In the genomic region with DNA sequence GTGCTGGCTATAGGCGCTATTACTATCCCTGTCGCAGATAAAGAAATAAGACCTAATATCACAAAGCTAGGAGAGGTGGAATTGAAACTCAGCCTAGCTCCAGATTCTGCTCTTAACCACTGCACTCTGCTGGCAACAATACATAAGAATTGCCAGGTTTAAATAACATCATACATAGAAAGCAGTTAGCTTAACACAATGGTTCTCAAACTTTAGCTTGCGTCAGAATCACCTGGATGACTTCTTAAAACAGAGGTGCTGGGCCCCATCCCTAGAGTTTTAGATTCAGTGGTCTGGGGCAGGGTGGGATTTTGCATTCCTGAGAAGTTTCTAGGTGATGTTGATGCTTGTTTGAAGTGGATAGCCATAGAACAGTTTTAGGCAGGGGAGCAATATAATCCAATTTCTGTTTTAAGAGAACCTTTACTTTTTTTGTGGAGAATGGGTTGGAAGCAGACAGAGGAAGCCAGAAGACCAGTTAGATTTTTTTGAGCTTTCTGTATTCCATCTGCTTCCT, we compare ENCODE assay signal across 8 cellular contexts. TPM values are rescaled to one million over a fixed set of nuclear protein-coding genes. Genes with fewer than 3 reads are reported as not detected.
DNase-seq lines count a peak whose midpoint lies in the region; FAIRE-seq and TF ChIP-seq lines count a peak whose summit lies in the region.
"Had no signal": no experiment of that assay in that cellular context is flagged by ENCODE, and none has a peak within 500 bp of the region (broad histone marks: within the 10 kb centered on the region; RNA-seq: fewer than 3 reads in every experiment).

No MANE protein-coding gene starts in this region.

- no peak for TF ChIP-seq POLR2A in GM12892 (IDR thresholded peaks at IDR 0.05; ENCODE audit: low read depth, low read length)
- no peak for TF ChIP-seq POLR2A in sigmoid colon (IDR thresholded peaks at IDR 0.05)

- WGBS in sigmoid colon, 2 donors: 73 to 95% methylated on average over 3 of the region's 3 CpGs

- H3K27me3 ChIP-seq in endocrine pancreas (ENCODE audit: control insufficient read depth, insufficient read depth, low read length): no peaks in the 10 kb centered on the region
- H3K27me3 ChIP-seq in sigmoid colon: no peaks in the 10 kb centered on the region
- H3K27me3 ChIP-seq: testis had no signal

- H3K27ac ChIP-seq in sigmoid colon: peak overlapping the region in 3 of 4 donors; percentile 83 to 87 (median 84)

- peak; percentile 30 for FAIRE-seq in GM12892 (lab: Jason Lieb, UNC)

- TF ChIP-seq CTCF in sigmoid colon (IDR thresholded peaks at IDR 0.05): no peak

- intact Hi-C loops in sigmoid colon (cut with DNase I): no loop called here

- no peaks in the 10 kb centered on the region for H3K4me1 ChIP-seq in endocrine pancreas (ENCODE audit: control insufficient read depth, insufficient read depth, low read length)
- peaks cover 0 to 36% (median 33%) of the 10 kb centered on the region in 4 donors for H3K4me1 ChIP-seq in sigmoid colon

- DNase-seq in GM12892 (ENCODE audit: insufficient read length) (no peak), OCI-M1 (lab: John Stamatoyannopoulos, UW) (peak; percentile 9), sigmoid colon (no peak), amniotic stem cell (lab: John Stamatoyannopoulos, UW) (no peak), superior temporal gyrus (ENCODE audit: extremely low spot score) (no peak)
- DNase-seq in effector CD4-positive, alpha-beta T cell: no peak
- DNase-seq: testis had no signal

- no peaks in the 10 kb centered on the region for H3K9me3 ChIP-seq in endocrine pancreas (ENCODE audit: control insufficient read depth, low read length)
- H3K9me3 ChIP-seq in sigmoid colon: no peaks in the 10 kb centered on the region
- H3K9me3 ChIP-seq: testis had no signal

- no peak for TF ChIP-seq EP300 in sigmoid colon (IDR thresholded peaks at IDR 0.05)

- peak overlapping the region; percentile 31 for H3K9ac ChIP-seq in endocrine pancreas (ENCODE audit: control insufficient read depth, insufficient read depth, low read length)

- H3K36me3 ChIP-seq in endocrine pancreas (ENCODE audit: control insufficient read depth, insufficient read depth, low read length) (no peaks in the 10 kb centered on the region), sigmoid colon (peaks cover 0 to 26% (median 5%) of the 10 kb centered on the region in 4 donors)

- H3K4me3 ChIP-seq in endocrine pancreas (ENCODE audit: control insufficient read depth, insufficient read depth, low read length) (peak overlapping the region; percentile 50), sigmoid colon (peak overlapping the region in 3 of 4 donors; percentile 79 to 93 (median 85))

RNA-seq across cellular contexts. Expression of gene POMGNT1, which starts 1.1 kb away (rescaled TPM):
- polyA plus RNA-seq in GM12892 (2012; ENCODE audit: missing spikeins): 28.0 TPM
- total RNA-seq in sigmoid colon: 10 to 100 TPM; 29.9 to 37.4 (median 33.5) TPM
- polyA plus RNA-seq in sigmoid colon: 10 to 100 TPM in 1 of 3 donors, 1 to 10 TPM in 2; 5.5 to 19.8 (median 9.0) TPM

RNA-seq across cellular contexts. Expression of gene LURAP1, which starts 3.8 kb away (rescaled TPM):
- not detected for polyA plus RNA-seq in GM12892 (2012; ENCODE audit: missing spikeins)
- 10 to 100 TPM in 1 of 4 donors, 1 to 10 TPM in 3; 3.0 to 10.8 (median 9.2) TPM for total RNA-seq in sigmoid colon
- polyA plus RNA-seq in sigmoid colon: under 1 TPM in 2 of 3 donors, not detected in 1; 0.60 to 0.95 TPM

RNA-seq across cellular contexts. Expression of gene P3R3URF, which starts 23.0 kb away (rescaled TPM):
- polyA plus RNA-seq in GM12892 (2012; ENCODE audit: missing spikeins): not detected
- total RNA-seq in sigmoid colon: not detected
- not detected for polyA plus RNA-seq in sigmoid colon

RNA-seq across cellular contexts. Expression of gene TSPAN1, which starts 24.4 kb away (rescaled TPM):
- polyA plus RNA-seq in GM12892 (2012; ENCODE audit: missing spikeins): 0.34 TPM
- 1 to 10 TPM in 2 of 4 donors, under 1 TPM in 2; 0.95 to 8.9 (median 2.2) TPM for total RNA-seq in sigmoid colon
- 1,000 to 10,000 TPM in 1 of 3 donors, 100 to 1,000 TPM in 2; 300 to 1,233 (median 443) TPM for polyA plus RNA-seq in sigmoid colon

RNA-seq across cellular contexts. Expression of gene RAD54L, which starts 48.3 kb away (rescaled TPM):
- polyA plus RNA-seq in GM12892 (2012; ENCODE audit: missing spikeins): 16.1 TPM
- total RNA-seq in sigmoid colon: not detected
- 10 to 100 TPM in 1 of 3 donors, 1 to 10 TPM in 1, not detected in 1; 1.4 to 11.2 TPM for polyA plus RNA-seq in sigmoid colon
